29 cellular contexts compared by ENCODE assay signal in genomic region chr6:161976569-161976968, GRCh38.
"Had no signal": no experiment of that assay in that cellular context is flagged by ENCODE, and none has a peak within 500 bp of the region (broad histone marks: within the 10 kb centered on the region; RNA-seq: fewer than 3 reads in every experiment).

No MANE protein-coding gene starts in this region.

- H3K4me1 ChIP-seq: ascending aorta had no signal

- FAIRE-seq: bronchial epithelial cell, TTC549 had no signal

- H3K27me3 ChIP-seq: ascending aorta, cardiac muscle cell had no signal

- H3K4me3 ChIP-seq: ascending aorta, cardiac muscle cell had no signal

- H3K36me3 ChIP-seq: ascending aorta, cardiac muscle cell had no signal

- H3K9me3 ChIP-seq: ascending aorta had no signal

- ATAC-seq: activated CD8-positive, alpha-beta T cell treated with anti-CD3 and anti-CD28 coated beads for 36 hours; activated naive CD8-positive, alpha-beta T cell treated with anti-CD3 and anti-CD28 coated beads, Interleukin-2, amount 50 U/mL, for 24 hours; activated T-cell treated with anti-CD3 and anti-CD28 coated beads, Interleukin-2, amount 50 U/mL, for 4 hours had no signal

- DNase-seq: activated B cell treated with CpG ODN at 0.5 μM for 24 hours; activated CD4-positive, alpha-beta memory T cell treated with anti-CD3 and anti-CD28 coated beads for 36 hours; activated CD4-positive, alpha-beta T cell treated with anti-CD3 and anti-CD28 coated beads for 4 hours; activated CD4-positive, alpha-beta T cell treated with anti-CD3 and anti-CD28 coated beads, Interleukin-2, amount 10 ng/mL, durations not matched to agents 24 days and 14 days; activated CD4-positive, alpha-beta T cell treated with anti-CD3 and anti-CD28 coated beads, Interleukin-2, amount 50 U/mL, for 1 hour; activated CD4-positive, alpha-beta T cell treated with anti-CD3 and anti-CD28 coated beads, Interleukin-2, amount 50 U/mL, for 4 hours; activated CD4-positive, CD25-positive, alpha-beta regulatory T cell treated with anti-CD3 and anti-CD28 coated beads, Interleukin-2, amount 50 U/mL, for 72 hours; activated CD8-positive, alpha-beta memory T cell treated with anti-CD3 and anti-CD28 coated beads, Interleukin-2, amount 50 U/mL, for 4 hours; activated CD8-positive, alpha-beta T cell treated with anti-CD3 and anti-CD28 coated beads for 36 hours; activated effector memory CD4-positive, alpha-beta T cell treated with Interleukin-2 at 50 U/mL for 16 hours; activated gamma-delta T cell; activated naive CD4-positive, alpha-beta T cell treated with anti-CD3 and anti-CD28 coated beads, Interleukin-2, amount 10 ng/mL, durations not matched to agents 7 days and 5 days; activated naive CD4-positive, alpha-beta T cell treated with Interleukin-2 at 50 U/mL for 16 hours; activated naive CD8-positive, alpha-beta T cell treated with anti-CD3 and anti-CD28 coated beads, Interleukin-2, amount 10 ng/mL, durations not matched to agents 7 days and 5 days; activated naive CD8-positive, alpha-beta T cell treated with anti-CD3 and anti-CD28 coated beads, Interleukin-2, amount 50 U/mL, for 24 hours; activated T-cell treated with anti-CD3 and anti-CD28 coated beads for 4 hours; activated T-cell treated with anti-CD3 and anti-CD28 coated beads, Interleukin-2, amount 50 U/mL, for 1 hour; activated T-cell treated with anti-CD3 and anti-CD28 coated beads, Interleukin-2, amount 50 U/mL, for 4 hours; amygdala; anterior cingulate cortex; caudate nucleus; T-helper 1 cell; T-helper 2 cell; T-helper 9 cell had no signal

- H3K27ac ChIP-seq: ascending aorta, cardiac muscle cell, VCaP had no signal
